8 cellular contexts compared by ENCODE assay signal in the genomic region with DNA sequence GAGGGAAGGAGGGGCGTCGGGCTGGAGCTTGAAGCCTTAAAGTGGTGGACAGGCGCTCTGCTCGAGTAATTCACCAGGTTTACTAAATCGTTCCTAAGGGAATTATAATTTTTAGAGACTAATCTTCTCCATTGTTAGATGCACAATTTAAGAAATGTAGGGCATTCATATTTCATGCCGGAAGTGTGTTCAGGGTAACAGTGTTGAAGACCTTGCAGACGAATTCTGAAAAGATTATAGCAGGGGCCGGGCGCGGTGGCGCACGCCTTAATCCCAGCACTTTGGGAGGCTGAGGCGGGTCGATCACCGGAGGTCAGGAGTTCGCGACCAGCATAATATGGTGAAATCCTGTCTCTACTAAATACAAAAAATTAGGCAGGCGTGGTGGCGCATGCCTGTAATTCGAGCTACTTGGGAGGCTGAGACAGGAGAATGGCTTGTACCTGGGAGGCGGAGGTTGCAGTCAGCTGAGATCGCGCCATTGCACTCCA. TPM values are rescaled to one million over a fixed set of nuclear protein-coding genes. Genes with fewer than 3 reads are reported as not detected.
DNase-seq lines count a peak whose midpoint lies in the region; ATAC-seq and TF ChIP-seq lines count a peak whose summit lies in the region.

No MANE protein-coding gene starts in this region.

- in situ Hi-C loops in astrocyte of the cerebellum (cut with HindIII; ENCODE audit: low sequenced_read_pairs): no loop called here

- H3K9me3 ChIP-seq in DOHH2 (ENCODE audit: control insufficient read depth, insufficient read depth, low read length) (no peaks in the 10 kb centered on the region), lung (ENCODE audit: control insufficient read depth in 2 of 2, insufficient read depth in 1 of 2, low read length in 1 of 2) (no peaks in the 10 kb centered on the region)

- DNase-seq in astrocyte of the cerebellum (ENCODE audit: low read depth) (no peak), lung (ENCODE audit: low spot score) (no peak), NOMO-1 treated with DMSO at 0.1 percent for 48 hours (lab: John Stamatoyannopoulos, UW; ENCODE audit: unreplicated experiment) (no peak), COLO829 (ENCODE audit: low spot score) (no peak)
- no peak for DNase-seq in central memory CD4-positive, alpha-beta T cell
- no peak for DNase-seq in activated T-cell treated with anti-CD3 and anti-CD28 coated beads, Interleukin-2, amount 50 U/mL, for 24 hours

- TF ChIP-seq CTCF in DOHH2 (IDR thresholded peaks at IDR 0.05; ENCODE audit: low read depth, low read length, poor library complexity, severe bottlenecking): no peak
- TF ChIP-seq CTCF in astrocyte of the cerebellum (IDR thresholded peaks at IDR 0.05; ENCODE audit: low read depth, low read length, missing control alignments): no peak
- TF ChIP-seq CTCF in lung (IDR thresholded peaks at IDR 0.05; ENCODE audit: control extremely low read depth, extremely low read depth): no peak

- H3K27ac Mint-ChIP-seq in activated T-cell treated with anti-CD3 and anti-CD28 coated beads, Interleukin-2, amount 50 U/mL, for 24 hours: no peak overlapping the region

- 43 to 45% methylated on average over 23 of the region's 23 CpGs for WGBS in lung, 2 donors

- peak; percentile 9 for ATAC-seq in HG02938 (IDR thresholded peaks at IDR 0.05; ENCODE audit: unreplicated experiment)
- ATAC-seq in lung (ENCODE audit: insufficient read depth, low FRiP score): peak; percentile 12

- no peaks in the 10 kb centered on the region for H3K27me3 ChIP-seq in DOHH2 (ENCODE audit: control insufficient read depth, low read length)
- H3K27me3 ChIP-seq in lung (ENCODE audit: control insufficient read depth, insufficient read depth): no peaks in the 10 kb centered on the region

- H3K4me2 ChIP-seq in DOHH2 (ENCODE audit: low read length): peak overlapping the region; percentile 70

- no peak overlapping the region for H3K4me3 Mint-ChIP-seq in activated T-cell treated with anti-CD3 and anti-CD28 coated beads, Interleukin-2, amount 50 U/mL, for 24 hours

- peaks cover 46% of the 10 kb centered on the region for H3K79me2 ChIP-seq in DOHH2 (ENCODE audit: control insufficient read depth, low read length)

- H3K4me1 Mint-ChIP-seq in activated T-cell treated with anti-CD3 and anti-CD28 coated beads, Interleukin-2, amount 50 U/mL, for 24 hours (ENCODE audit: low read depth): peaks cover 14% of the 10 kb centered on the region

- H4K20me1 ChIP-seq in DOHH2 (ENCODE audit: control insufficient read depth, insufficient read depth, low read depth, low read length): no peaks in the 10 kb centered on the region

- H3K27ac ChIP-seq in DOHH2 (ENCODE audit: low read depth, low read length) (no peak overlapping the region), lung (ENCODE audit: low read depth in 1 of 2, low read length in 1 of 2) (peak overlapping the region in 1 of 2 donors; percentile 33)

- H3K36me3 ChIP-seq in DOHH2 (ENCODE audit: control insufficient read depth, low read length) (peaks cover 64% of the 10 kb centered on the region), lung (ENCODE audit: control insufficient read depth in 2 of 2, insufficient read depth in 2 of 2, low read length in 2 of 2) (peaks cover 5 to 7% of the 10 kb centered on the region in 2 donors)

- peaks cover 57% of the 10 kb centered on the region for H3K36me3 Mint-ChIP-seq in activated T-cell treated with anti-CD3 and anti-CD28 coated beads, Interleukin-2, amount 50 U/mL, for 24 hours (ENCODE audit: low read depth)

- no peaks in the 10 kb centered on the region for H3K27me3 Mint-ChIP-seq in activated T-cell treated with anti-CD3 and anti-CD28 coated beads, Interleukin-2, amount 50 U/mL, for 24 hours

- peaks cover 3% of the 10 kb centered on the region for H3K9me3 Mint-ChIP-seq in activated T-cell treated with anti-CD3 and anti-CD28 coated beads, Interleukin-2, amount 50 U/mL, for 24 hours

- peaks cover 22% of the 10 kb centered on the region for H3K4me1 ChIP-seq in DOHH2 (ENCODE audit: control insufficient read depth, low read length)
- peaks cover 4 to 20% of the 10 kb centered on the region in 2 donors for H3K4me1 ChIP-seq in lung (ENCODE audit: control insufficient read depth in 2 of 2, insufficient read depth in 2 of 2, low read length in 2 of 2)

- peaks cover 19% of the 10 kb centered on the region for H3F3A ChIP-seq in DOHH2 (ENCODE audit: control insufficient read depth, insufficient read depth)

- H3K4me3 ChIP-seq in DOHH2 (ENCODE audit: low read length): peak overlapping the region; percentile 87
- H3K4me3 ChIP-seq in astrocyte of the cerebellum (ENCODE audit: low read depth, low read length): peak overlapping the region; percentile 87
- H3K4me3 ChIP-seq in lung: no peak overlapping the region

- no peaks in the 10 kb centered on the region for H3K9me2 ChIP-seq in DOHH2 (replicated peaks; ENCODE audit: control insufficient read depth, low read length)

RNA-seq across cellular contexts. Expression of gene GTF2A2, which starts 0.4 kb away (rescaled TPM):
- total RNA-seq in lung: 10 to 100 TPM; 33.5 to 75.8 TPM
- polyA plus RNA-seq in lung: 100 to 1,000 TPM in 1 of 2 donors, 10 to 100 TPM in 1; 58.9 to 121 TPM

RNA-seq across cellular contexts. Expression of gene BNIP2, which starts 31.4 kb away (rescaled TPM):
- 10 to 100 TPM; 72.1 to 96.6 TPM for total RNA-seq in lung
- 10 to 100 TPM; 33.6 to 65.3 TPM for polyA plus RNA-seq in lung

RNA-seq across cellular contexts. Expression of gene GCNT3, which starts 46.1 kb away (rescaled TPM):
- total RNA-seq in lung: 1 to 10 TPM in 1 of 2 donors, under 1 TPM in 1; 0.63 to 3.7 TPM
- polyA plus RNA-seq in lung: 1 to 10 TPM in 1 of 2 donors, under 1 TPM in 1; 0.85 to 3.7 TPM
